8 cellular contexts compared by ENCODE assay signal in genomic region chr7:30027065-30027456, GRCh38. TPM values are rescaled to one million over a fixed set of nuclear protein-coding genes. Genes with fewer than 3 reads are reported as not detected.
DNase-seq lines count a peak whose midpoint lies in the region; ATAC-seq and TF ChIP-seq lines count a peak whose summit lies in the region.

No MANE protein-coding gene starts in this region.

- H3K27ac Mint-ChIP-seq in HFFc6, result peak overlapping the region; percentile 76

- no peaks in the 10 kb centered on the region for H3K27me3 ChIP-seq in SJSA1 (replicated peaks)
- H3K27me3 ChIP-seq in suprapubic skin, result no peaks in the 10 kb centered on the region

- no peak for TF ChIP-seq POLR2A in lower leg skin (IDR thresholded peaks at IDR 0.05)
- no peak for TF ChIP-seq POLR2A in suprapubic skin (IDR thresholded peaks at IDR 0.05)

- no peak for TF ChIP-seq EP300 in suprapubic skin (IDR thresholded peaks at IDR 0.05)

- no peak for ATAC-seq in GM21367 (IDR thresholded peaks at IDR 0.05; ENCODE audit: unreplicated experiment)

- H3K27ac ChIP-seq in SJSA1 (no peak overlapping the region), suprapubic skin (peak overlapping the region; percentile 87)

- no peaks in the 10 kb centered on the region; the same call in 1 of the 2 replicates for H3K27me3 Mint-ChIP-seq in HFFc6 (ENCODE audit: insufficient read depth)

- no peaks in the 10 kb centered on the region for H3K9me3 Mint-ChIP-seq in HFFc6

- peaks cover 9% of the 10 kb centered on the region for H3K4me1 ChIP-seq in ES-I3 (ENCODE audit: insufficient read depth, low read length)
- H3K4me1 ChIP-seq in SJSA1 (replicated peaks), result peaks cover 21% of the 10 kb centered on the region
- H3K4me1 ChIP-seq in suprapubic skin, result peaks cover 48% of the 10 kb centered on the region

- H3K9me3 ChIP-seq in ES-I3 (ENCODE audit: control insufficient read depth, insufficient read depth, low read length), result no peaks in the 10 kb centered on the region
- no peaks in the 10 kb centered on the region for H3K9me3 ChIP-seq in SJSA1 (replicated peaks)
- H3K9me3 ChIP-seq in suprapubic skin, result no peaks in the 10 kb centered on the region

- peaks cover 16% of the 10 kb centered on the region for H3K36me3 Mint-ChIP-seq in HFFc6 (ENCODE audit: low read depth)

- H3K4me3 Mint-ChIP-seq in HFFc6, result no peak overlapping the region; the same call in 1 of the 2 replicates

- H3K4me3 ChIP-seq in SJSA1 (peak overlapping the region; percentile 97), lower leg skin (ENCODE audit: low read depth, poor library complexity, severe bottlenecking) (peak overlapping the region; percentile 52), suprapubic skin (peak overlapping the region; percentile 85)

- H3K36me3 ChIP-seq in ES-I3 (ENCODE audit: insufficient read depth, low read length), result no peaks in the 10 kb centered on the region
- H3K36me3 ChIP-seq in SJSA1, result peaks cover 6% of the 10 kb centered on the region; the same call in 1 of the 2 replicates
- no peaks in the 10 kb centered on the region for H3K36me3 ChIP-seq in suprapubic skin

- H3K4me1 Mint-ChIP-seq in HFFc6 (ENCODE audit: low read depth), result peaks cover 39% of the 10 kb centered on the region

- DNase-seq in HFFc6 (peak; percentile 55), SJSA1 (ENCODE audit: low read depth in 1 of 2, low spot score in 2 of 2) (no peak), cerebellum (ENCODE audit: low spot score) (peak; percentile 43), lower leg skin (ENCODE audit: low spot score in 2 of 2) (peak in 1 of 2 donors; percentile 27), suprapubic skin (ENCODE audit: low spot score in 2 of 2) (no peak), superior temporal gyrus (ENCODE audit: extremely low spot score) (no peak)

- peak overlapping the region; percentile 75 for H3K9ac ChIP-seq in ES-I3 (ENCODE audit: low read depth, low read length)

- TF ChIP-seq CTCF in HFFc6 (IDR thresholded peaks at IDR 0.05) (no peak), lower leg skin (IDR thresholded peaks at IDR 0.05) (no peak), suprapubic skin (IDR thresholded peaks at IDR 0.05) (no peak)

- WGBS in lower leg skin, 2 donors, result 0% methylated on average over 10 of the region's 10 CpGs
- 0% methylated on average over 10 of the region's 10 CpGs for WGBS in suprapubic skin

- intact Hi-C loops in lower leg skin (cut with DNase I; ENCODE audit: low total_unique reads), result no loop called here

RNA-seq across cellular contexts. Expression of gene FKBP14, which starts 0.6 kb away (rescaled TPM):
- 10 to 100 TPM; 60.0 to 73.0 (median 64.4) TPM for total RNA-seq in HFFc6 (2021; fragmentation: NEBNext Ultra II Directional; extraction: Animal tissue kit (Norgen Biotek cat#: 25700))
- total RNA-seq in SJSA1 (2014; rRNA removed; shearing (Covaris generic)), result 26.6 and 35.1 TPM in 2 replicates
- total RNA-seq in cerebellum, result 15.1 TPM
- 1 to 10 TPM; 2.3 to 6.1 (median 3.8) TPM for total RNA-seq in lower leg skin
- total RNA-seq in suprapubic skin, result 1 to 10 TPM; 4.7 to 8.0 (median 6.8) TPM

RNA-seq across cellular contexts. Expression of gene PLEKHA8, which starts 1.2 kb away (rescaled TPM):
- 10 to 100 TPM in 2 of 6 experiments, 1 to 10 TPM in 4; 9.1 to 10.1 (median 9.6) TPM for total RNA-seq in HFFc6 (2021; fragmentation: NEBNext Ultra II Directional; extraction: Animal tissue kit (Norgen Biotek cat#: 25700))
- total RNA-seq in SJSA1 (2014; rRNA removed; shearing (Covaris generic)), result 11.5 and 12.5 TPM in 2 replicates
- total RNA-seq in cerebellum, result 32.5 TPM
- 10 to 100 TPM in 1 of 4 donors, 1 to 10 TPM in 3; 6.0 to 10.9 (median 6.5) TPM for total RNA-seq in lower leg skin
- total RNA-seq in suprapubic skin, result 10 to 100 TPM in 1 of 4 donors, 1 to 10 TPM in 3; 5.7 to 12.4 (median 7.2) TPM

RNA-seq across cellular contexts. Expression of gene SCRN1, which starts 37.5 kb away (rescaled TPM):
- total RNA-seq in HFFc6 (2021; fragmentation: NEBNext Ultra II Directional; extraction: Animal tissue kit (Norgen Biotek cat#: 25700)), result 100 to 1,000 TPM; 137 to 168 (median 145) TPM
- 56.4 and 81.6 TPM in 2 replicates for total RNA-seq in SJSA1 (2014; rRNA removed; shearing (Covaris generic))
- 96.3 TPM for total RNA-seq in cerebellum
- 10 to 100 TPM in 3 of 4 donors, 1 to 10 TPM in 1; 8.5 to 17.9 (median 11.5) TPM for total RNA-seq in lower leg skin
- total RNA-seq in suprapubic skin, result 10 to 100 TPM; 10.8 to 26.0 (median 15.0) TPM

Comparison
In these comparisons a context has a peak if more than half of its experiments do, and no peak if none do; other contexts are left out.
1. DNase-seq: peak in HFFc6 (single experiment) and cerebellum (single experiment); none in SJSA1 (0 of 2), suprapubic skin (0 of 2) and superior temporal gyrus (single experiment).
2. Peak in every context shown above with its lines, with median percentiles within 50 percentile points of each other: H3K4me3 ChIP-seq.